In the genomic region with DNA sequence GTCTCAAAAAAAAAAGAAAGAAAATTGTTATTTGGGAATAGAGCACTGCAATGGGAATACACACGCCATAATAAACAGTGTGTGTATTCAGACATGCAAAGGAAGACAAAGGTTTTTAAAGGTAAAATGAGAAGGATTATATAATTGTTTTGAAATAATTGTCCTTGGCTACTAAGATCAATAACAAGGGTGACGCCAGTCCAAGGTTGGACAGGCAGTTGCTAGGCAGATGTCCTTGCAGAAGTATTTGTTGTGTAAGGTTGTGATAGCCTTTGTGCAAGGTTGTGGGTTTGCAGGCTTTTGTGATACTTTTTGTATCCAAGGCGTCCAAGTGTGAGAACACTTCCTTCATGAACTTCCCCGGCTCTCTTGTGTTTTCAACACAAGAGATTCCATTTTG, we compare ENCODE assay signal across 1 cellular context.
TF ChIP-seq lines count a peak whose summit lies in the region.

No MANE protein-coding gene starts in this region.

TF ChIP-seq in HepG2, 621 proteins besides CTCF, POLR2A, EP300 and RAD21 (continued from another document):
- TF ChIP-seq, protein P1, sequence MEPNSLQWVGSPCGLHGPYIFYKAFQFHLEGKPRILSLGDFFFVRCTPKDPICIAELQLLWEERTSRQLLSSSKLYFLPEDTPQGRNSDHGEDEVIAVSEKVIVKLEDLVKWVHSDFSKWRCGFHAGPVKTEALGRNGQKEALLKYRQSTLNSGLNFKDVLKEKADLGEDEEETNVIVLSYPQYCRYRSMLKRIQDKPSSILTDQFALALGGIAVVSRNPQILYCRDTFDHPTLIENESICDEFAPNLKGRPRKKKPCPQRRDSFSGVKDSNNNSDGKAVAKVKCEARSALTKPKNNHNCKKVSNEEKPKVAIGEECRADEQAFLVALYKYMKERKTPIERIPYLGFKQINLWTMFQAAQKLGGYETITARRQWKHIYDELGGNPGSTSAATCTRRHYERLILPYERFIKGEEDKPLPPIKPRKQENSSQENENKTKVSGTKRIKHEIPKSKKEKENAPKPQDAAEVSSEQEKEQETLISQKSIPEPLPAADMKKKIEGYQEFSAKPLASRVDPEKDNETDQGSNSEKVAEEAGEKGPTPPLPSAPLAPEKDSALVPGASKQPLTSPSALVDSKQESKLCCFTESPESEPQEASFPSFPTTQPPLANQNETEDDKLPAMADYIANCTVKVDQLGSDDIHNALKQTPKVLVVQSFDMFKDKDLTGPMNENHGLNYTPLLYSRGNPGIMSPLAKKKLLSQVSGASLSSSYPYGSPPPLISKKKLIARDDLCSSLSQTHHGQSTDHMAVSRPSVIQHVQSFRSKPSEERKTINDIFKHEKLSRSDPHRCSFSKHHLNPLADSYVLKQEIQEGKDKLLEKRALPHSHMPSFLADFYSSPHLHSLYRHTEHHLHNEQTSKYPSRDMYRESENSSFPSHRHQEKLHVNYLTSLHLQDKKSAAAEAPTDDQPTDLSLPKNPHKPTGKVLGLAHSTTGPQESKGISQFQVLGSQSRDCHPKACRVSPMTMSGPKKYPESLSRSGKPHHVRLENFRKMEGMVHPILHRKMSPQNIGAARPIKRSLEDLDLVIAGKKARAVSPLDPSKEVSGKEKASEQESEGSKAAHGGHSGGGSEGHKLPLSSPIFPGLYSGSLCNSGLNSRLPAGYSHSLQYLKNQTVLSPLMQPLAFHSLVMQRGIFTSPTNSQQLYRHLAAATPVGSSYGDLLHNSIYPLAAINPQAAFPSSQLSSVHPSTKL (CRISPR knock-in tag; IDR thresholded peaks at IDR 0.05): peak; percentile 67; the same call in 1 of the 2 replicates
- TF ChIP-seq RFX3 (CRISPR knock-in tag; IDR thresholded peaks at IDR 0.05) (peak; percentile 42; the same call in 1 of the 2 replicates), TCF7L2 (IDR thresholded peaks at IDR 0.05; ENCODE audit: low read depth, low read length) (no peak), MIXL1 (CRISPR knock-in tag; IDR thresholded peaks at IDR 0.05) (0 out of 2 replicates have a peak, but pooled peaks have one; percentile 40), ZNF709 (CRISPR knock-in tag; IDR thresholded peaks at IDR 0.05) (0 out of 2 replicates have a peak, but pooled peaks have one; percentile 4), HDAC1 (CRISPR knock-in tag; IDR thresholded peaks at IDR 0.05) (peak; percentile 31; the same call in 1 of the 2 replicates), BCL6 (CRISPR knock-in tag; IDR thresholded peaks at IDR 0.05) (peak; percentile 55), ZSCAN29 (CRISPR knock-in tag; conservative IDR thresholded peaks at IDR 0.05) (no peak), ZNF570 (CRISPR knock-in tag; IDR thresholded peaks at IDR 0.05; ENCODE audit: borderline replicate concordance) (no peak), RARA (CRISPR knock-in tag; IDR thresholded peaks at IDR 0.05) (peak; percentile 67), ZSCAN22 (CRISPR knock-in tag; IDR thresholded peaks at IDR 0.05) (no peak), HIVEP1 (CRISPR knock-in tag; IDR thresholded peaks at IDR 0.05) (no peak), MED1 (CRISPR knock-in tag; IDR thresholded peaks at IDR 0.05) (peak; percentile 45; the same call in 1 of the 2 replicates), CEBPG (CRISPR knock-in tag; IDR thresholded peaks at IDR 0.05) (0 out of 2 replicates have a peak, but pooled peaks have one; percentile 5)
- TF ChIP-seq, protein P2, sequence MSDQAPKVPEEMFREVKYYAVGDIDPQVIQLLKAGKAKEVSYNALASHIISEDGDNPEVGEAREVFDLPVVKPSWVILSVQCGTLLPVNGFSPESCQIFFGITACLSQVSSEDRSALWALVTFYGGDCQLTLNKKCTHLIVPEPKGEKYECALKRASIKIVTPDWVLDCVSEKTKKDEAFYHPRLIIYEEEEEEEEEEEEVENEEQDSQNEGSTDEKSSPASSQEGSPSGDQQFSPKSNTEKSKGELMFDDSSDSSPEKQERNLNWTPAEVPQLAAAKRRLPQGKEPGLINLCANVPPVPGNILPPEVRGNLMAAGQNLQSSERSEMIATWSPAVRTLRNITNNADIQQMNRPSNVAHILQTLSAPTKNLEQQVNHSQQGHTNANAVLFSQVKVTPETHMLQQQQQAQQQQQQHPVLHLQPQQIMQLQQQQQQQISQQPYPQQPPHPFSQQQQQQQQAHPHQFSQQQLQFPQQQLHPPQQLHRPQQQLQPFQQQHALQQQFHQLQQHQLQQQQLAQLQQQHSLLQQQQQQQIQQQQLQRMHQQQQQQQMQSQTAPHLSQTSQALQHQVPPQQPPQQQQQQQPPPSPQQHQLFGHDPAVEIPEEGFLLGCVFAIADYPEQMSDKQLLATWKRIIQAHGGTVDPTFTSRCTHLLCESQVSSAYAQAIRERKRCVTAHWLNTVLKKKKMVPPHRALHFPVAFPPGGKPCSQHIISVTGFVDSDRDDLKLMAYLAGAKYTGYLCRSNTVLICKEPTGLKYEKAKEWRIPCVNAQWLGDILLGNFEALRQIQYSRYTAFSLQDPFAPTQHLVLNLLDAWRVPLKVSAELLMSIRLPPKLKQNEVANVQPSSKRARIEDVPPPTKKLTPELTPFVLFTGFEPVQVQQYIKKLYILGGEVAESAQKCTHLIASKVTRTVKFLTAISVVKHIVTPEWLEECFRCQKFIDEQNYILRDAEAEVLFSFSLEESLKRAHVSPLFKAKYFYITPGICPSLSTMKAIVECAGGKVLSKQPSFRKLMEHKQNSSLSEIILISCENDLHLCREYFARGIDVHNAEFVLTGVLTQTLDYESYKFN (CRISPR knock-in tag; conservative IDR thresholded peaks at IDR 0.05): peak; percentile 56
- TF ChIP-seq, protein P3, sequence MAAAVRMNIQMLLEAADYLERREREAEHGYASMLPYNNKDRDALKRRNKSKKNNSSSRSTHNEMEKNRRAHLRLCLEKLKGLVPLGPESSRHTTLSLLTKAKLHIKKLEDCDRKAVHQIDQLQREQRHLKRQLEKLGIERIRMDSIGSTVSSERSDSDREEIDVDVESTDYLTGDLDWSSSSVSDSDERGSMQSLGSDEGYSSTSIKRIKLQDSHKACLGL (CRISPR knock-in tag; IDR thresholded peaks at IDR 0.05): no peak
- TF ChIP-seq, protein P4, sequence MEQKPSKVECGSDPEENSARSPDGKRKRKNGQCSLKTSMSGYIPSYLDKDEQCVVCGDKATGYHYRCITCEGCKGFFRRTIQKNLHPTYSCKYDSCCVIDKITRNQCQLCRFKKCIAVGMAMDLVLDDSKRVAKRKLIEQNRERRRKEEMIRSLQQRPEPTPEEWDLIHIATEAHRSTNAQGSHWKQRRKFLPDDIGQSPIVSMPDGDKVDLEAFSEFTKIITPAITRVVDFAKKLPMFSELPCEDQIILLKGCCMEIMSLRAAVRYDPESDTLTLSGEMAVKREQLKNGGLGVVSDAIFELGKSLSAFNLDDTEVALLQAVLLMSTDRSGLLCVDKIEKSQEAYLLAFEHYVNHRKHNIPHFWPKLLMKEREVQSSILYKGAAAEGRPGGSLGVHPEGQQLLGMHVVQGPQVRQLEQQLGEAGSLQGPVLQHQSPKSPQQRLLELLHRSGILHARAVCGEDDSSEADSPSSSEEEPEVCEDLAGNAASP (CRISPR knock-in tag; IDR thresholded peaks at IDR 0.05; ENCODE audit: borderline replicate concordance): peak; percentile 85; the same call in 1 of the 2 replicates
- TF ChIP-seq, protein P5, sequence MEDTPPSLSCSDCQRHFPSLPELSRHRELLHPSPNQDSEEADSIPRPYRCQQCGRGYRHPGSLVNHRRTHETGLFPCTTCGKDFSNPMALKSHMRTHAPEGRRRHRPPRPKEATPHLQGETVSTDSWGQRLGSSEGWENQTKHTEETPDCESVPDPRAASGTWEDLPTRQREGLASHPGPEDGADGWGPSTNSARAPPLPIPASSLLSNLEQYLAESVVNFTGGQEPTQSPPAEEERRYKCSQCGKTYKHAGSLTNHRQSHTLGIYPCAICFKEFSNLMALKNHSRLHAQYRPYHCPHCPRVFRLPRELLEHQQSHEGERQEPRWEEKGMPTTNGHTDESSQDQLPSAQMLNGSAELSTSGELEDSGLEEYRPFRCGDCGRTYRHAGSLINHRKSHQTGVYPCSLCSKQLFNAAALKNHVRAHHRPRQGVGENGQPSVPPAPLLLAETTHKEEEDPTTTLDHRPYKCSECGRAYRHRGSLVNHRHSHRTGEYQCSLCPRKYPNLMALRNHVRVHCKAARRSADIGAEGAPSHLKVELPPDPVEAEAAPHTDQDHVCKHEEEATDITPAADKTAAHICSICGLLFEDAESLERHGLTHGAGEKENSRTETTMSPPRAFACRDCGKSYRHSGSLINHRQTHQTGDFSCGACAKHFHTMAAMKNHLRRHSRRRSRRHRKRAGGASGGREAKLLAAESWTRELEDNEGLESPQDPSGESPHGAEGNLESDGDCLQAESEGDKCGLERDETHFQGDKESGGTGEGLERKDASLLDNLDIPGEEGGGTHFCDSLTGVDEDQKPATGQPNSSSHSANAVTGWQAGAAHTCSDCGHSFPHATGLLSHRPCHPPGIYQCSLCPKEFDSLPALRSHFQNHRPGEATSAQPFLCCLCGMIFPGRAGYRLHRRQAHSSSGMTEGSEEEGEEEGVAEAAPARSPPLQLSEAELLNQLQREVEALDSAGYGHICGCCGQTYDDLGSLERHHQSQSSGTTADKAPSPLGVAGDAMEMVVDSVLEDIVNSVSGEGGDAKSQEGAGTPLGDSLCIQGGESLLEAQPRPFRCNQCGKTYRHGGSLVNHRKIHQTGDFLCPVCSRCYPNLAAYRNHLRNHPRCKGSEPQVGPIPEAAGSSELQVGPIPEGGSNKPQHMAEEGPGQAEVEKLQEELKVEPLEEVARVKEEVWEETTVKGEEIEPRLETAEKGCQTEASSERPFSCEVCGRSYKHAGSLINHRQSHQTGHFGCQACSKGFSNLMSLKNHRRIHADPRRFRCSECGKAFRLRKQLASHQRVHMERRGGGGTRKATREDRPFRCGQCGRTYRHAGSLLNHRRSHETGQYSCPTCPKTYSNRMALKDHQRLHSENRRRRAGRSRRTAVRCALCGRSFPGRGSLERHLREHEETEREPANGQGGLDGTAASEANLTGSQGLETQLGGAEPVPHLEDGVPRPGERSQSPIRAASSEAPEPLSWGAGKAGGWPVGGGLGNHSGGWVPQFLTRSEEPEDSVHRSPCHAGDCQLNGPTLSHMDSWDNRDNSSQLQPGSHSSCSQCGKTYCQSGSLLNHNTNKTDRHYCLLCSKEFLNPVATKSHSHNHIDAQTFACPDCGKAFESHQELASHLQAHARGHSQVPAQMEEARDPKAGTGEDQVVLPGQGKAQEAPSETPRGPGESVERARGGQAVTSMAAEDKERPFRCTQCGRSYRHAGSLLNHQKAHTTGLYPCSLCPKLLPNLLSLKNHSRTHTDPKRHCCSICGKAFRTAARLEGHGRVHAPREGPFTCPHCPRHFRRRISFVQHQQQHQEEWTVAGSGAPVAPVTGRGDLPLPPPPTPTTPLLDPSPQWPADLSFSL (CRISPR knock-in tag; IDR thresholded peaks at IDR 0.05): peak; percentile 97
